Comparison of ENCODE assay signal across 1 cellular context in genomic region chr12:122452701-122453285, GRCh38.
TF ChIP-seq lines count a peak whose summit lies in the region.

No MANE protein-coding gene starts in this region.

TF ChIP-seq in GM23338, 12 proteins besides CTCF, POLR2A, EP300 and RAD21 (continued from another document):
- TF ChIP-seq REST (IDR thresholded peaks at IDR 0.05; ENCODE audit: unreplicated experiment) (no peak), POLR2AphosphoS5 (IDR thresholded peaks at IDR 0.05; ENCODE audit: low read depth) (no peak), NANOG (IDR thresholded peaks at IDR 0.05; ENCODE audit: borderline replicate concordance) (no peak), ETS1 (IDR thresholded peaks at IDR 0.05) (no peak), CREB1 (CRISPR knock-in tag; IDR thresholded peaks at IDR 0.05; ENCODE audit: low read depth) (no peak), EZH2phosphoT487 (IDR thresholded peaks at IDR 0.05; ENCODE audit: unreplicated experiment) (no peak), JUNB (IDR thresholded peaks at IDR 0.05; ENCODE audit: unreplicated experiment) (no peak), ZNF462 (CRISPR knock-in tag; IDR thresholded peaks at IDR 0.05) (no peak), STAT1 (IDR thresholded peaks at IDR 0.05; ENCODE audit: unreplicated experiment) (no peak)
